ENCODE assay signal across 15 cellular contexts in genomic region chr18:48186861-48187260, GRCh38.
DNase-seq lines count a peak whose midpoint lies in the region; ATAC-seq and TF ChIP-seq lines count a peak whose summit lies in the region.
"Had no signal": no experiment of that assay in that cellular context is flagged by ENCODE, and none has a peak within 500 bp of the region (broad histone marks: within the 10 kb centered on the region; RNA-seq: fewer than 3 reads in every experiment).

No MANE protein-coding gene starts in this region.

- H3K36me3 ChIP-seq in left ventricle myocardium inferior (no peaks in the 10 kb centered on the region), heart left ventricle (no peaks in the 10 kb centered on the region), colonic mucosa (no peaks in the 10 kb centered on the region), neural cell (ENCODE audit: insufficient read depth, low read length) (no peaks in the 10 kb centered on the region), MG63 (no peaks in the 10 kb centered on the region)

- TF ChIP-seq RAD21 in neural cell (conservative IDR thresholded peaks at IDR 0.05) = no peak

- TF ChIP-seq POLR2A in heart left ventricle (IDR thresholded peaks at IDR 0.05) = no peak

- peaks cover 7% of the 10 kb centered on the region for H3F3A ChIP-seq in neural cell (ENCODE audit: insufficient read depth, low read length, poor library complexity, severe bottlenecking)

- DNase-seq in left ventricle myocardium inferior (no peak), heart left ventricle (no peak), colonic mucosa (peak; percentile 14), NCI-H510A treated with DMSO at 0.1 percent for 48 hours (lab: John Stamatoyannopoulos, UW) (no peak), MG63 (no peak)
- DNase-seq: DMS 273 treated with DMSO at 0.1 percent for 48 hours, GDM1, GM23248, OCI-M1 had no signal

- 90 to 93% (median 92%) methylated on average over 6 of the region's 6 CpGs for WGBS in heart left ventricle, 4 donors

- H3K4me2 ChIP-seq in neural cell (ENCODE audit: low read length) = peak overlapping the region; percentile 54
- H3K4me2 ChIP-seq: KMS-11 had no signal

- H4K20me1 ChIP-seq in neural cell (ENCODE audit: insufficient read depth) = no peaks in the 10 kb centered on the region

- ATAC-seq in heart left ventricle (no peak), HG03039 (IDR thresholded peaks at IDR 0.05; ENCODE audit: unreplicated experiment) (no peak)
- ATAC-seq: GM12878, HepG2 had no signal

- H3K9ac ChIP-seq in colonic mucosa (ENCODE audit: low read depth in 2 of 2, low read length in 2 of 2) = no peak overlapping the region
- H3K9ac ChIP-seq in neural cell (ENCODE audit: low read length) = peak overlapping the region; percentile 53
- H3K9ac ChIP-seq: GM23248, KMS-11 had no signal

- intact Hi-C loops in left ventricle myocardium inferior (cut with micrococcal nuclease) (no loop called here), heart left ventricle (cut with DNase I) (loop anchor here in 1 of 10 donors (10.0 kb wide), 1 partner anchor 152 kb away; no protein-coding TSS in a partner anchor), colonic mucosa (cut with DNase I) (no loop called here)

- H3K4me3 ChIP-seq in left ventricle myocardium inferior = no peak overlapping the region
- H3K4me3 ChIP-seq in heart left ventricle = no peak overlapping the region
- no peak overlapping the region for H3K4me3 ChIP-seq in colonic mucosa
- H3K4me3 ChIP-seq in neural cell (ENCODE audit: low read length) = peak overlapping the region; percentile 52
- H3K4me3 ChIP-seq in MG63 = no peak overlapping the region
- H3K4me3 ChIP-seq: GM12878, GM23248 had no signal

- peak overlapping the region; percentile 51 for H3K27ac ChIP-seq in left ventricle myocardium inferior (replicated peaks)
- no peak overlapping the region for H3K27ac ChIP-seq in heart left ventricle
- H3K27ac ChIP-seq in colonic mucosa = no peak overlapping the region
- peak overlapping the region; percentile 83 for H3K27ac ChIP-seq in neural cell (ENCODE audit: low read length)
- H3K27ac ChIP-seq: C4-2B, GM23248, KMS-11 had no signal

- H3K79me2 ChIP-seq in neural cell (replicated peaks; ENCODE audit: insufficient read depth, low read length) = no peaks in the 10 kb centered on the region

- H3K4me1 ChIP-seq in left ventricle myocardium inferior (peaks cover 7% of the 10 kb centered on the region), heart left ventricle (peaks cover 0 to 13% (median 0%) of the 10 kb centered on the region in 12 donors), colonic mucosa (no peaks in the 10 kb centered on the region)

- H3K27me3 ChIP-seq in left ventricle myocardium inferior (ENCODE audit: low read depth) (no peaks in the 10 kb centered on the region), heart left ventricle (no peaks in the 10 kb centered on the region), colonic mucosa (no peaks in the 10 kb centered on the region), neural cell (ENCODE audit: insufficient read depth, low read depth, low read length) (no peaks in the 10 kb centered on the region), MG63 (no peaks in the 10 kb centered on the region)

- H3K9me3 ChIP-seq in left ventricle myocardium inferior (replicated peaks) (no peaks in the 10 kb centered on the region), heart left ventricle (no peaks in the 10 kb centered on the region), colonic mucosa (no peaks in the 10 kb centered on the region), neural cell (ENCODE audit: low read length) (no peaks in the 10 kb centered on the region), MG63 (no peaks in the 10 kb centered on the region)

- no peak overlapping the region for H2AFZ ChIP-seq in neural cell (ENCODE audit: low read depth, low read length)
- H2AFZ ChIP-seq: GM23248 had no signal

- H3K9me2 ChIP-seq in neural cell (ENCODE audit: insufficient read depth, low read length) = no peaks in the 10 kb centered on the region

- no peak for TF ChIP-seq CTCF in left ventricle myocardium inferior (IDR thresholded peaks at IDR 0.05; ENCODE audit: borderline replicate concordance)
- TF ChIP-seq CTCF in heart left ventricle (IDR thresholded peaks at IDR 0.05) = no peak
- TF ChIP-seq CTCF in colonic mucosa (IDR thresholded peaks at IDR 0.05) = no peak
- no peak for TF ChIP-seq CTCF in neural cell (IDR thresholded peaks at IDR 0.05; ENCODE audit: poor library complexity, severe bottlenecking)

- TF ChIP-seq EP300 in neural cell (conservative IDR thresholded peaks at IDR 0.05; ENCODE audit: poor library complexity, severe bottlenecking) = no peak

TF ChIP-seq in neural cell, 6 proteins besides CTCF, POLR2A, EP300 and RAD21:
- no peak for TF ChIP-seq POLR2AphosphoS5 (IDR thresholded peaks at IDR 0.05)
- no peak for TF ChIP-seq TAF1 (IDR thresholded peaks at IDR 0.05; ENCODE audit: low read depth)
- TF ChIP-seq, protein P1, sequence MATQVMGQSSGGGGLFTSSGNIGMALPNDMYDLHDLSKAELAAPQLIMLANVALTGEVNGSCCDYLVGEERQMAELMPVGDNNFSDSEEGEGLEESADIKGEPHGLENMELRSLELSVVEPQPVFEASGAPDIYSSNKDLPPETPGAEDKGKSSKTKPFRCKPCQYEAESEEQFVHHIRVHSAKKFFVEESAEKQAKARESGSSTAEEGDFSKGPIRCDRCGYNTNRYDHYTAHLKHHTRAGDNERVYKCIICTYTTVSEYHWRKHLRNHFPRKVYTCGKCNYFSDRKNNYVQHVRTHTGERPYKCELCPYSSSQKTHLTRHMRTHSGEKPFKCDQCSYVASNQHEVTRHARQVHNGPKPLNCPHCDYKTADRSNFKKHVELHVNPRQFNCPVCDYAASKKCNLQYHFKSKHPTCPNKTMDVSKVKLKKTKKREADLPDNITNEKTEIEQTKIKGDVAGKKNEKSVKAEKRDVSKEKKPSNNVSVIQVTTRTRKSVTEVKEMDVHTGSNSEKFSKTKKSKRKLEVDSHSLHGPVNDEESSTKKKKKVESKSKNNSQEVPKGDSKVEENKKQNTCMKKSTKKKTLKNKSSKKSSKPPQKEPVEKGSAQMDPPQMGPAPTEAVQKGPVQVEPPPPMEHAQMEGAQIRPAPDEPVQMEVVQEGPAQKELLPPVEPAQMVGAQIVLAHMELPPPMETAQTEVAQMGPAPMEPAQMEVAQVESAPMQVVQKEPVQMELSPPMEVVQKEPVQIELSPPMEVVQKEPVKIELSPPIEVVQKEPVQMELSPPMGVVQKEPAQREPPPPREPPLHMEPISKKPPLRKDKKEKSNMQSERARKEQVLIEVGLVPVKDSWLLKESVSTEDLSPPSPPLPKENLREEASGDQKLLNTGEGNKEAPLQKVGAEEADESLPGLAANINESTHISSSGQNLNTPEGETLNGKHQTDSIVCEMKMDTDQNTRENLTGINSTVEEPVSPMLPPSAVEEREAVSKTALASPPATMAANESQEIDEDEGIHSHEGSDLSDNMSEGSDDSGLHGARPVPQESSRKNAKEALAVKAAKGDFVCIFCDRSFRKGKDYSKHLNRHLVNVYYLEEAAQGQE (IDR thresholded peaks at IDR 0.05; ENCODE audit: borderline replicate concordance) = no peak
- TF ChIP-seq MXI1 (conservative IDR thresholded peaks at IDR 0.05; ENCODE audit: poor library complexity, severe bottlenecking) = no peak
- no peak for TF ChIP-seq SMC3 (conservative IDR thresholded peaks at IDR 0.05; ENCODE audit: poor library complexity)
- no peak for TF ChIP-seq EZH2 (IDR thresholded peaks at IDR 0.05; ENCODE audit: borderline replicate concordance, insufficient read depth, low read length, poor library complexity, severe bottlenecking)
TF ChIP-seq in neural cell: peak in this region for 0.

Comparison
In these comparisons a context has a peak if more than half of its experiments do, and no peak if none do; other contexts are left out.
1. H3K27ac ChIP-seq: peak in left ventricle myocardium inferior (single experiment) and neural cell (single experiment); none in heart left ventricle (0 of 12) and colonic mucosa (single experiment).